8 cellular contexts compared by ENCODE assay signal in genomic region chr22:41687901-41688364, GRCh38. TPM values are rescaled to one million over a fixed set of nuclear protein-coding genes. Genes with fewer than 3 reads are reported as not detected.
A peak's percentile ranks its signal among the peaks of the same experiment; 100 is the strongest.
DNase-seq lines count a peak whose midpoint lies in the region; ATAC-seq and TF ChIP-seq lines count a peak whose summit lies in the region.

No MANE protein-coding gene starts in this region.

- H3K4me3 ChIP-seq in WERI-Rb-1 (ENCODE audit: low read depth, low read length) (peak overlapping the region; percentile 97), esophagus (ENCODE audit: low read depth in 1 of 2, low read length in 2 of 2) (peak overlapping the region; percentile 86 to 90), muscle layer of duodenum (ENCODE audit: low read depth in 1 of 2, low read length in 2 of 2) (peak overlapping the region; percentile 67 to 76)

- H3K36me3 ChIP-seq in WERI-Rb-1 (no peaks in the 10 kb centered on the region), esophagus (ENCODE audit: control insufficient read depth in 2 of 2, insufficient read depth in 2 of 2, low read length in 1 of 2) (no peaks in the 10 kb centered on the region), muscle layer of duodenum (ENCODE audit: control insufficient read depth in 1 of 2, insufficient read depth in 2 of 2, low read length in 2 of 2) (no peaks in the 10 kb centered on the region)

- H3K27me3 ChIP-seq in WERI-Rb-1 (ENCODE audit: insufficient read depth, low read depth, severe bottlenecking), result no peaks in the 10 kb centered on the region
- no peaks in the 10 kb centered on the region for H3K27me3 ChIP-seq in esophagus (ENCODE audit: control insufficient read depth in 1 of 2, insufficient read depth in 2 of 2, low read length in 2 of 2)
- H3K27me3 ChIP-seq in muscle layer of duodenum (ENCODE audit: low read depth, low read length), result no peaks in the 10 kb centered on the region

- DNase-seq in GDM1 (lab: John Stamatoyannopoulos, UW) (peak; percentile 32), HK-2 (ENCODE audit: unreplicated experiment) (peak; percentile 45), WERI-Rb-1 (no peak), DMS79 treated with DMSO at 0.1 percent for 48 hours (lab: John Stamatoyannopoulos, UW) (no peak), cerebellar nuclear complex (lab: John Stamatoyannopoulos, UW) (no peak)

- no peaks in the 10 kb centered on the region for H3K9me3 ChIP-seq in WERI-Rb-1 (ENCODE audit: severe bottlenecking)
- H3K9me3 ChIP-seq in esophagus (ENCODE audit: control insufficient read depth in 2 of 2, insufficient read depth in 1 of 2, low read depth in 1 of 2, low read length in 1 of 2), result no peaks in the 10 kb centered on the region
- no peaks in the 10 kb centered on the region for H3K9me3 ChIP-seq in muscle layer of duodenum (ENCODE audit: control insufficient read depth in 1 of 2, low read length in 2 of 2)

- 0 to 1% methylated on average over 20 of the region's 20 CpGs for WGBS in esophagus, 2 donors

- ATAC-seq in GM21717 (IDR thresholded peaks at IDR 0.05; ENCODE audit: unreplicated experiment), result no peak

- H3K27ac ChIP-seq in WERI-Rb-1, result peak overlapping the region; percentile 84
- peak overlapping the region; percentile 96 for H3K27ac ChIP-seq in esophagus (ENCODE audit: low read depth in 2 of 2, low read length in 1 of 2)
- H3K27ac ChIP-seq in muscle layer of duodenum (ENCODE audit: low read length), result peak overlapping the region; percentile 90

- no peaks in the 10 kb centered on the region for H3K4me1 ChIP-seq in esophagus (ENCODE audit: control insufficient read depth in 2 of 2, insufficient read depth in 2 of 2, low read length in 1 of 2)
- peaks cover 6 to 9% of the 10 kb centered on the region in 2 donors for H3K4me1 ChIP-seq in muscle layer of duodenum (ENCODE audit: control insufficient read depth in 1 of 2, insufficient read depth in 2 of 2, low read length in 2 of 2)

- TF ChIP-seq CTCF in WERI-Rb-1 (IDR thresholded peaks at IDR 0.05; ENCODE audit: low read depth, low read length), result no peak

RNA-seq across cellular contexts. Expression of gene SNU13, which starts 0.7 kb away (rescaled TPM):
- polyA plus RNA-seq in esophagus, result 100 to 1,000 TPM in 1 of 2 donors, 10 to 100 TPM in 1; 95.9 to 110 TPM

RNA-seq across cellular contexts. Expression of gene MEI1, which starts 11.4 kb away (rescaled TPM):
- under 1 TPM; 0.36 to 0.79 TPM for polyA plus RNA-seq in esophagus

Comparison
In these comparisons a context has a peak if more than half of its experiments do, and no peak if none do; other contexts are left out.
1. DNase-seq: peak in GDM1 (single experiment) and HK-2 (single experiment); none in WERI-Rb-1 (single experiment), DMS79 treated with DMSO at 0.1 percent for 48 hours (single experiment) and cerebellar nuclear complex (0 of 2).
2. Peak in every context shown above with its lines, with median percentiles within 50 percentile points of each other: H3K27ac ChIP-seq and H3K4me3 ChIP-seq.